In the genomic region with DNA sequence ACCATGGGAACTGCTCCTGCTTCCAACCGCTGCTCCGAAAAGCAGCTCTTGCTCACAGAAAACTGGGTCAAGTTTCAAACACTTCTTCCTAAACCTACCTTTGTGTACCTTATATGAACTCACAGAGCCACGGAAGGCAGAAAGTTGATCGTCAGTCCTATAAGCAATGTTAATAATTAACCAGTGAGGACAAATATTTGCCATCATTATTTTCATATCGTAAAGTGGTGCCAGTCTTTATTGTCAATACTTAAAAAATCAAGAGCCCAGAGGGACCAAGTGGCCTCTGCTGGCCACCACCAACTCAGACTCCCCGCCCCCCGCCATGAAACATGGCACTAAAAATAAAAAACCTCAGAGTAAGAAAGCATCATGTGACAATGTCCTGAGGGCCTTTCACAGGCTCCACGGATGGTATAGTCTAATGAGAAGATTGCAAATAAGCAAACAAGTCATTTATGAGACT, we compare ENCODE assay signal across 1 cellular context.
TF ChIP-seq lines count a peak whose summit lies in the region.

No MANE protein-coding gene starts in this region.

TF ChIP-seq in HepG2, 621 proteins besides CTCF, POLR2A, EP300 and RAD21 (continued from another document and continues in another):
- TF ChIP-seq ZMAT3 (CRISPR knock-in tag; conservative IDR thresholded peaks at IDR 0.05) (no peak), ATF7 (IDR thresholded peaks at IDR 0.05) (no peak), ATF7 (CRISPR knock-in tag; IDR thresholded peaks at IDR 0.05) (no peak), NCOA2 (CRISPR knock-in tag; IDR thresholded peaks at IDR 0.05) (peak; percentile 37; the same call in 1 of the 2 replicates), HES4 (CRISPR knock-in tag; IDR thresholded peaks at IDR 0.05; ENCODE audit: borderline replicate concordance) (no peak), TARDBP (CRISPR knock-in tag; IDR thresholded peaks at IDR 0.05) (peak; percentile 32; the same call in 1 of the 2 replicates), PLRG1 (conservative IDR thresholded peaks at IDR 0.05) (no peak), ZNF75D (CRISPR knock-in tag; IDR thresholded peaks at IDR 0.05; ENCODE audit: borderline replicate concordance) (no peak), NR3C1 (CRISPR knock-in tag; IDR thresholded peaks at IDR 0.05) (no peak), AGO2 (optimal IDR thresholded peaks at IDR 0.05; ENCODE audit: low read depth, low read length) (no peak), ZNF383 (CRISPR knock-in tag; IDR thresholded peaks at IDR 0.05; ENCODE audit: borderline replicate concordance) (no peak), ZNF235 (CRISPR knock-in tag; IDR thresholded peaks at IDR 0.05; ENCODE audit: borderline replicate concordance) (no peak), DNMT3B (CRISPR knock-in tag; conservative IDR thresholded peaks at IDR 0.05) (no peak), GATAD2A (CRISPR knock-in tag; IDR thresholded peaks at IDR 0.05) (peak; percentile 70), ZFP37 (CRISPR knock-in tag; IDR thresholded peaks at IDR 0.05; ENCODE audit: borderline replicate concordance) (no peak), NFYB (CRISPR knock-in tag; IDR thresholded peaks at IDR 0.05) (no peak), ZNF10 (CRISPR knock-in tag; IDR thresholded peaks at IDR 0.05; ENCODE audit: borderline replicate concordance, low read depth) (no peak), ZNF674 (CRISPR knock-in tag; IDR thresholded peaks at IDR 0.05; ENCODE audit: low read depth) (no peak), CEBPB (IDR thresholded peaks at IDR 0.05; ENCODE audit: borderline replicate concordance, low read depth, low read length) (no peak), TEAD3 (CRISPR knock-in tag; optimal IDR thresholded peaks at IDR 0.05; ENCODE audit: borderline replicate concordance) (peak; percentile 53), MEIS1 (CRISPR knock-in tag; IDR thresholded peaks at IDR 0.05; ENCODE audit: borderline replicate concordance) (no peak), ATM (IDR thresholded peaks at IDR 0.05; ENCODE audit: borderline replicate concordance) (no peak), ZKSCAN5 (CRISPR knock-in tag; IDR thresholded peaks at IDR 0.05) (no peak), TOE1 (CRISPR knock-in tag; IDR thresholded peaks at IDR 0.05) (no peak), ERF (CRISPR knock-in tag; IDR thresholded peaks at IDR 0.05) (no peak; the same call in 1 of the 2 replicates), JDP2 (CRISPR knock-in tag; IDR thresholded peaks at IDR 0.05; ENCODE audit: borderline replicate concordance) (no peak), CHD2 (IDR thresholded peaks at IDR 0.05; ENCODE audit: low read depth, low read length) (no peak), KAT2B (IDR thresholded peaks at IDR 0.05; ENCODE audit: borderline replicate concordance, low read depth, low read length) (no peak), AHR (CRISPR knock-in tag; IDR thresholded peaks at IDR 0.05) (no peak), SMARCC2 (IDR thresholded peaks at IDR 0.05) (no peak), SMYD3 (CRISPR knock-in tag; IDR thresholded peaks at IDR 0.05) (no peak), KLF12 (CRISPR knock-in tag; IDR thresholded peaks at IDR 0.05; ENCODE audit: borderline replicate concordance) (no peak), THAP11 (CRISPR knock-in tag; IDR thresholded peaks at IDR 0.05) (no peak), ZNF562 (CRISPR knock-in tag; IDR thresholded peaks at IDR 0.05; ENCODE audit: borderline replicate concordance) (no peak), SMARCE1 (IDR thresholded peaks at IDR 0.05; ENCODE audit: borderline replicate concordance) (no peak), NR2F6 (IDR thresholded peaks at IDR 0.05) (no peak), NR2F6 (CRISPR knock-in tag; IDR thresholded peaks at IDR 0.05) (no peak), ELF1 (CRISPR knock-in tag; IDR thresholded peaks at IDR 0.05) (no peak), DPF2 (CRISPR knock-in tag; IDR thresholded peaks at IDR 0.05; ENCODE audit: borderline replicate concordance, low read depth) (no peak), ZFP62 (CRISPR knock-in tag; IDR thresholded peaks at IDR 0.05) (no peak), CBX1 (IDR thresholded peaks at IDR 0.05; ENCODE audit: low read depth) (no peak), ZNF296 (CRISPR knock-in tag; conservative IDR thresholded peaks at IDR 0.05) (no peak), ZNF558 (CRISPR knock-in tag; IDR thresholded peaks at IDR 0.05; ENCODE audit: borderline replicate concordance) (no peak), NCOA1 (CRISPR knock-in tag; IDR thresholded peaks at IDR 0.05) (no peak), JARID2 (CRISPR knock-in tag; IDR thresholded peaks at IDR 0.05; ENCODE audit: insufficient replicate concordance) (no peak), CC2D1A (CRISPR knock-in tag; IDR thresholded peaks at IDR 0.05) (no peak), ZNF343 (CRISPR knock-in tag; IDR thresholded peaks at IDR 0.05) (no peak), MXI1 (IDR thresholded peaks at IDR 0.05; ENCODE audit: borderline replicate concordance, low read depth, low read length) (no peak), ZNF143 (CRISPR knock-in tag; IDR thresholded peaks at IDR 0.05) (no peak), ZKSCAN8 (CRISPR knock-in tag; IDR thresholded peaks at IDR 0.05; ENCODE audit: borderline replicate concordance) (no peak), KLF16 (CRISPR knock-in tag; IDR thresholded peaks at IDR 0.05) (no peak; a peak in 1 of 4 replicates), TEAD2 (CRISPR knock-in tag; IDR thresholded peaks at IDR 0.05) (no peak)
- TF ChIP-seq, protein P1, sequence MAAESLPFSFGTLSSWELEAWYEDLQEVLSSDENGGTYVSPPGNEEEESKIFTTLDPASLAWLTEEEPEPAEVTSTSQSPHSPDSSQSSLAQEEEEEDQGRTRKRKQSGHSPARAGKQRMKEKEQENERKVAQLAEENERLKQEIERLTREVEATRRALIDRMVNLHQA (CRISPR knock-in tag; IDR thresholded peaks at IDR 0.05) = no peak
- TF ChIP-seq, protein P2, sequence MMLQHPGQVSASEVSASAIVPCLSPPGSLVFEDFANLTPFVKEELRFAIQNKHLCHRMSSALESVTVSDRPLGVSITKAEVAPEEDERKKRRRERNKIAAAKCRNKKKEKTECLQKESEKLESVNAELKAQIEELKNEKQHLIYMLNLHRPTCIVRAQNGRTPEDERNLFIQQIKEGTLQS (CRISPR knock-in tag; IDR thresholded peaks at IDR 0.05) = no peak
- TF ChIP-seq, protein P3, sequence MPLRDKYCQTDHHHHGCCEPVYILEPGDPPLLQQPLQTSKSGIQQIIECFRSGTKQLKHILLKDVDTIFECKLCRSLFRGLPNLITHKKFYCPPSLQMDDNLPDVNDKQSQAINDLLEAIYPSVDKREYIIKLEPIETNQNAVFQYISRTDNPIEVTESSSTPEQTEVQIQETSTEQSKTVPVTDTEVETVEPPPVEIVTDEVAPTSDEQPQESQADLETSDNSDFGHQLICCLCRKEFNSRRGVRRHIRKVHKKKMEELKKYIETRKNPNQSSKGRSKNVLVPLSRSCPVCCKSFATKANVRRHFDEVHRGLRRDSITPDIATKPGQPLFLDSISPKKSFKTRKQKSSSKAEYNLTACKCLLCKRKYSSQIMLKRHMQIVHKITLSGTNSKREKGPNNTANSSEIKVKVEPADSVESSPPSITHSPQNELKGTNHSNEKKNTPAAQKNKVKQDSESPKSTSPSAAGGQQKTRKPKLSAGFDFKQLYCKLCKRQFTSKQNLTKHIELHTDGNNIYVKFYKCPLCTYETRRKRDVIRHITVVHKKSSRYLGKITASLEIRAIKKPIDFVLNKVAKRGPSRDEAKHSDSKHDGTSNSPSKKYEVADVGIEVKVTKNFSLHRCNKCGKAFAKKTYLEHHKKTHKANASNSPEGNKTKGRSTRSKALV (CRISPR knock-in tag; IDR thresholded peaks at IDR 0.05) = 0 out of 2 replicates have a peak, but pooled peaks have one; percentile 6
- TF ChIP-seq, protein P4, sequence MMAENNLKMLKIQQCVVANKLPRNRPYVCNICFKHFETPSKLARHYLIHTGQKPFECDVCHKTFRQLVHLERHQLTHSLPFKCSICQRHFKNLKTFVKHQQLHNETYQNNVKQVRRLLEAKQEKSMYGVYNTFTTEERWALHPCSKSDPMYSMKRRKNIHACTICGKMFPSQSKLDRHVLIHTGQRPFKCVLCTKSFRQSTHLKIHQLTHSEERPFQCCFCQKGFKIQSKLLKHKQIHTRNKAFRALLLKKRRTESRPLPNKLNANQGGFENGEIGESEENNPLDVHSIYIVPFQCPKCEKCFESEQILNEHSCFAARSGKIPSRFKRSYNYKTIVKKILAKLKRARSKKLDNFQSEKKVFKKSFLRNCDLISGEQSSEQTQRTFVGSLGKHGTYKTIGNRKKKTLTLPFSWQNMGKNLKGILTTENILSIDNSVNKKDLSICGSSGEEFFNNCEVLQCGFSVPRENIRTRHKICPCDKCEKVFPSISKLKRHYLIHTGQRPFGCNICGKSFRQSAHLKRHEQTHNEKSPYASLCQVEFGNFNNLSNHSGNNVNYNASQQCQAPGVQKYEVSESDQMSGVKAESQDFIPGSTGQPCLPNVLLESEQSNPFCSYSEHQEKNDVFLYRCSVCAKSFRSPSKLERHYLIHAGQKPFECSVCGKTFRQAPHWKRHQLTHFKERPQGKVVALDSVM (CRISPR knock-in tag; IDR thresholded peaks at IDR 0.05) = no peak
- TF ChIP-seq, protein P5, sequence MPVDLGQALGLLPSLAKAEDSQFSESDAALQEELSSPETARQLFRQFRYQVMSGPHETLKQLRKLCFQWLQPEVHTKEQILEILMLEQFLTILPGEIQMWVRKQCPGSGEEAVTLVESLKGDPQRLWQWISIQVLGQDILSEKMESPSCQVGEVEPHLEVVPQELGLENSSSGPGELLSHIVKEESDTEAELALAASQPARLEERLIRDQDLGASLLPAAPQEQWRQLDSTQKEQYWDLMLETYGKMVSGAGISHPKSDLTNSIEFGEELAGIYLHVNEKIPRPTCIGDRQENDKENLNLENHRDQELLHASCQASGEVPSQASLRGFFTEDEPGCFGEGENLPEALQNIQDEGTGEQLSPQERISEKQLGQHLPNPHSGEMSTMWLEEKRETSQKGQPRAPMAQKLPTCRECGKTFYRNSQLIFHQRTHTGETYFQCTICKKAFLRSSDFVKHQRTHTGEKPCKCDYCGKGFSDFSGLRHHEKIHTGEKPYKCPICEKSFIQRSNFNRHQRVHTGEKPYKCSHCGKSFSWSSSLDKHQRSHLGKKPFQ (CRISPR knock-in tag; IDR thresholded peaks at IDR 0.05; ENCODE audit: insufficient replicate concordance) = no peak
- TF ChIP-seq, protein P6, sequence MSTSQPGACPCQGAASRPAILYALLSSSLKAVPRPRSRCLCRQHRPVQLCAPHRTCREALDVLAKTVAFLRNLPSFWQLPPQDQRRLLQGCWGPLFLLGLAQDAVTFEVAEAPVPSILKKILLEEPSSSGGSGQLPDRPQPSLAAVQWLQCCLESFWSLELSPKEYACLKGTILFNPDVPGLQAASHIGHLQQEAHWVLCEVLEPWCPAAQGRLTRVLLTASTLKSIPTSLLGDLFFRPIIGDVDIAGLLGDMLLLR (CRISPR knock-in tag; IDR thresholded peaks at IDR 0.05) = no peak
- TF ChIP-seq, protein P7, sequence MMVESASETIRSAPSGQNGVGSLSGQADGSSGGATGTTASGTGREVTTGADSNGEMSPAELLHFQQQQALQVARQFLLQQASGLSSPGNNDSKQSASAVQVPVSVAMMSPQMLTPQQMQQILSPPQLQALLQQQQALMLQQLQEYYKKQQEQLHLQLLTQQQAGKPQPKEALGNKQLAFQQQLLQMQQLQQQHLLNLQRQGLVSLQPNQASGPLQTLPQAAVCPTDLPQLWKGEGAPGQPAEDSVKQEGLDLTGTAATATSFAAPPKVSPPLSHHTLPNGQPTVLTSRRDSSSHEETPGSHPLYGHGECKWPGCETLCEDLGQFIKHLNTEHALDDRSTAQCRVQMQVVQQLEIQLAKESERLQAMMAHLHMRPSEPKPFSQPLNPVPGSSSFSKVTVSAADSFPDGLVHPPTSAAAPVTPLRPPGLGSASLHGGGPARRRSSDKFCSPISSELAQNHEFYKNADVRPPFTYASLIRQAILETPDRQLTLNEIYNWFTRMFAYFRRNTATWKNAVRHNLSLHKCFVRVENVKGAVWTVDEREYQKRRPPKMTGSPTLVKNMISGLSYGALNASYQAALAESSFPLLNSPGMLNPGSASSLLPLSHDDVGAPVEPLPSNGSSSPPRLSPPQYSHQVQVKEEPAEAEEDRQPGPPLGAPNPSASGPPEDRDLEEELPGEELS (CRISPR knock-in tag; IDR thresholded peaks at IDR 0.05) = peak; percentile 73; the same call in 1 of the 2 replicates
- TF ChIP-seq, protein P8, sequence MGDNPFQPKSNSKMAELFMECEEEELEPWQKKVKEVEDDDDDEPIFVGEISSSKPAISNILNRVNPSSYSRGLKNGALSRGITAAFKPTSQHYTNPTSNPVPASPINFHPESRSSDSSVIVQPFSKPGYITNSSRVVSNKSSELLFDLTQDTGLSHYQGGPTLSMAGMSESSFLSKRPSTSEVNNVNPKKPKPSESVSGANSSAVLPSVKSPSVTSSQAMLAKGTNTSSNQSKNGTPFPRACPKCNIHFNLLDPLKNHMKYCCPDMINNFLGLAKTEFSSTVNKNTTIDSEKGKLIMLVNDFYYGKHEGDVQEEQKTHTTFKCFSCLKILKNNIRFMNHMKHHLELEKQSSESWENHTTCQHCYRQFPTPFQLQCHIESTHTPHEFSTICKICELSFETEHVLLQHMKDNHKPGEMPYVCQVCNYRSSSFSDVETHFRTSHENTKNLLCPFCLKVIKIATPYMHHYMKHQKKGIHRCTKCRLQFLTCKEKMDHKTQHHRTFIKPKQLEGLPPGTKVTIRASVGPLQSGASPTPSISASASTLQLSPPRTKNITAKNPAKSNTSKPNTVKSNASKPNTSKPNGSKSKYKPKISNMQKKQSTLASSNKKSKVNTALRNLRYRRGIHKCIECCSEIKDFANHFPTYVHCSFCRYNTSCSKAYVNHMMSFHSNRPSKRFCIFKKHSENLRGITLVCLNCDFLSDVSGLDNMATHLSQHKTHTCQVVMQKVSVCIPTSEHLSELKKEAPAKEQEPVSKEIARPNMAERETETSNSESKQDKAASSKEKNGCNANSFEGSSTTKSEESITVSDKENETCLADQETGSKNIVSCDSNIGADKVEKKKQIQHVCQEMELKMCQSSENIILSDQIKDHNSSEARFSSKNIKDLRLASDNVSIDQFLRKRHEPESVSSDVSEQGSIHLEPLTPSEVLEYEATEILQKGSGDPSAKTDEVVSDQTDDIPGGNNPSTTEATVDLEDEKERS (CRISPR knock-in tag; IDR thresholded peaks at IDR 0.05) = no peak
- TF ChIP-seq, protein P9, sequence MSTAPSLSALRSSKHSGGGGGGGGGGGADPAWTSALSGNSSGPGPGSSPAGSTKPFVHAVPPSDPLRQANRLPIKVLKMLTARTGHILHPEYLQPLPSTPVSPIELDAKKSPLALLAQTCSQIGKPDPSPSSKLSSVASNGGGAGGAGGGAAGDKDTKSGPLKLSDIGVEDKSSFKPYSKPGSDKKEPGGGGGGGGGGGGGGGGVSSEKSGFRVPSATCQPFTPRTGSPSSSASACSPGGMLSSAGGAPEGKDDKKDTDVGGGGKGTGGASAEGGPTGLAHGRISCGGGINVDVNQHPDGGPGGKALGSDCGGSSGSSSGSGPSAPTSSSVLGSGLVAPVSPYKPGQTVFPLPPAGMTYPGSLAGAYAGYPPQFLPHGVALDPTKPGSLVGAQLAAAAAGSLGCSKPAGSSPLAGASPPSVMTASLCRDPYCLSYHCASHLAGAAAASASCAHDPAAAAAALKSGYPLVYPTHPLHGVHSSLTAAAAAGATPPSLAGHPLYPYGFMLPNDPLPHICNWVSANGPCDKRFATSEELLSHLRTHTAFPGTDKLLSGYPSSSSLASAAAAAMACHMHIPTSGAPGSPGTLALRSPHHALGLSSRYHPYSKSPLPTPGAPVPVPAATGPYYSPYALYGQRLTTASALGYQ (CRISPR knock-in tag; IDR thresholded peaks at IDR 0.05) = no peak
